In genomic region chr2:197846789-197847188, GRCh38 we compare ENCODE assay signal across 29 cellular contexts. TPM values are rescaled to one million over a fixed set of nuclear protein-coding genes. Genes with fewer than 3 reads are reported as not detected.
DNase-seq lines count a peak whose midpoint lies in the region; ATAC-seq and TF ChIP-seq lines count a peak whose summit lies in the region.
"Had no signal": no experiment of that assay in that cellular context is flagged by ENCODE, and none has a peak within 500 bp of the region (broad histone marks: within the 10 kb centered on the region; RNA-seq: fewer than 3 reads in every experiment).

No MANE protein-coding gene starts in this region.

- no peaks in the 10 kb centered on the region for H3K27me3 ChIP-seq in upper lobe of right lung
- H3K27me3 ChIP-seq: MG63, stomach had no signal

- H3K9me3 ChIP-seq in upper lobe of right lung = no peaks in the 10 kb centered on the region
- H3K9me3 ChIP-seq: A549, HAP-1, MG63, SJSA1, stomach had no signal

- H3K36me3 Mint-ChIP-seq in activated naive CD4-positive, alpha-beta T cell treated with anti-CD3 and anti-CD28 coated beads, Interleukin-2, amount 50 U/mL, for 72 hours = no peaks in the 10 kb centered on the region
- no peaks in the 10 kb centered on the region for H3K36me3 Mint-ChIP-seq in activated naive CD4-positive, alpha-beta T cell treated with anti-CD3 and anti-CD28 coated beads, Interleukin-2, amount 10 ng/mL, durations not matched to agents 7 days and 5 days
- no peaks in the 10 kb centered on the region for H3K36me3 Mint-ChIP-seq in activated T-helper 17 cell treated with anti-CD3 and anti-CD28 coated beads, Interleukin-2, amount 50 U/mL, for 72 hours (ENCODE audit: low read depth)
- H3K36me3 Mint-ChIP-seq in mesothelial cell of epicardium = no peaks in the 10 kb centered on the region
- H3K36me3 Mint-ChIP-seq: CD14-positive monocyte, IgD-negative memory B cell, naive B cell, type B pancreatic cell had no signal

- ATAC-seq in activated naive CD4-positive, alpha-beta T cell treated with anti-CD3 and anti-CD28 coated beads, Interleukin-2, amount 50 U/mL, for 72 hours = no peak
- ATAC-seq in activated T-helper 17 cell treated with anti-CD3 and anti-CD28 coated beads, Interleukin-2, amount 50 U/mL, for 72 hours (replicated peaks) = no peak
- peak; percentile 80 for ATAC-seq in upper lobe of right lung
- ATAC-seq: A549, esophagus mucosa had no signal

- no peaks in the 10 kb centered on the region for H3K36me3 ChIP-seq in upper lobe of right lung
- H3K36me3 ChIP-seq: HAP-1, MG63, SJSA1, stomach had no signal

- no peaks in the 10 kb centered on the region for H3K9me3 Mint-ChIP-seq in activated naive CD4-positive, alpha-beta T cell treated with anti-CD3 and anti-CD28 coated beads, Interleukin-2, amount 50 U/mL, for 72 hours
- H3K9me3 Mint-ChIP-seq in activated naive CD4-positive, alpha-beta T cell treated with anti-CD3 and anti-CD28 coated beads, Interleukin-2, amount 10 ng/mL, durations not matched to agents 7 days and 5 days = no peaks in the 10 kb centered on the region
- H3K9me3 Mint-ChIP-seq in activated T-helper 17 cell treated with anti-CD3 and anti-CD28 coated beads, Interleukin-2, amount 50 U/mL, for 72 hours = no peaks in the 10 kb centered on the region
- H3K9me3 Mint-ChIP-seq in mesothelial cell of epicardium = no peaks in the 10 kb centered on the region
- H3K9me3 Mint-ChIP-seq: CD14-positive monocyte, IgD-negative memory B cell, type B pancreatic cell had no signal

- no peak overlapping the region for H3K4me3 Mint-ChIP-seq in activated naive CD4-positive, alpha-beta T cell treated with anti-CD3 and anti-CD28 coated beads, Interleukin-2, amount 10 ng/mL, durations not matched to agents 7 days and 5 days
- H3K4me3 Mint-ChIP-seq in activated T-helper 17 cell treated with anti-CD3 and anti-CD28 coated beads, Interleukin-2, amount 50 U/mL, for 72 hours = no peak overlapping the region
- no peak overlapping the region for H3K4me3 Mint-ChIP-seq in mesothelial cell of epicardium
- H3K4me3 Mint-ChIP-seq: CD14-positive monocyte, IgD-negative memory B cell, naive B cell, type B pancreatic cell had no signal

- intact Hi-C loops in upper lobe of right lung (cut with DNase I) = no loop called here

- no peak for DNase-seq in activated naive CD4-positive, alpha-beta T cell treated with anti-CD3 and anti-CD28 coated beads, Interleukin-2, amount 50 U/mL, for 72 hours (ENCODE audit: low spot score in 2 of 2)
- DNase-seq in activated naive CD4-positive, alpha-beta T cell treated with anti-CD3 and anti-CD28 coated beads, Interleukin-2, amount 10 ng/mL, durations not matched to agents 7 days and 5 days = no peak
- DNase-seq in foreskin melanocyte = peak; percentile 19
- no peak for DNase-seq in upper lobe of right lung
- DNase-seq in HT-29 (ENCODE audit: low spot score) = no peak
- DNase-seq in ecto neural progenitor cell (ENCODE audit: low spot score) = no peak
- DNase-seq in mesothelial cell of epicardium (ENCODE audit: low spot score in 2 of 2, unreplicated experiment in 2 of 2) = no peak
- DNase-seq: activated CD4-positive, alpha-beta T cell treated with anti-CD3 and anti-CD28 coated beads, Interleukin-2, amount 50 U/mL, for 1 hour; amygdala; DMS 273 treated with DMSO at 0.1 percent for 48 hours; effector CD4-positive, alpha-beta T cell; GDM1; glutamatergic neuron; mesendoderm; MG63; naive B cell; NCI-H1417 treated with DMSO at 0.1 percent for 48 hours; NCI-H524 treated with DMSO at 0.1 percent for 48 hours; stimulated activated CD4-positive, alpha-beta T cell treated with anti-CD3 and anti-CD28 coated beads, Interleukin-4, amount 100 ng/mL, for 4 hours; stomach; T-helper 2 cell had no signal

- H3K27me3 Mint-ChIP-seq in activated naive CD4-positive, alpha-beta T cell treated with anti-CD3 and anti-CD28 coated beads, Interleukin-2, amount 10 ng/mL, durations not matched to agents 7 days and 5 days = no peaks in the 10 kb centered on the region
- H3K27me3 Mint-ChIP-seq in activated T-helper 17 cell treated with anti-CD3 and anti-CD28 coated beads, Interleukin-2, amount 50 U/mL, for 72 hours = no peaks in the 10 kb centered on the region
- peaks cover 46% of the 10 kb centered on the region for H3K27me3 Mint-ChIP-seq in mesothelial cell of epicardium (ENCODE audit: low read depth)

- TF ChIP-seq CTCF in upper lobe of right lung (IDR thresholded peaks at IDR 0.05) (no peak), mesothelial cell of epicardium (IDR thresholded peaks at IDR 0.05; ENCODE audit: unreplicated experiment) (no peak)

- CTCF ChIA-PET in activated naive CD4-positive, alpha-beta T cell treated with anti-CD3 and anti-CD28 coated beads, Interleukin-2, amount 10 ng/mL, durations not matched to agents 7 days and 5 days (lab: Charles Lee) = interaction anchor here (1.0 kb wide), 1 partner anchor 9 kb away, joined by 3 read pairs; no protein-coding TSS in a partner anchor

- no peaks in the 10 kb centered on the region for H3K4me1 ChIP-seq in upper lobe of right lung
- H3K4me1 ChIP-seq: A549, HAP-1, SJSA1 had no signal

- H3K27ac Mint-ChIP-seq in activated naive CD4-positive, alpha-beta T cell treated with anti-CD3 and anti-CD28 coated beads, Interleukin-2, amount 50 U/mL, for 72 hours = peak overlapping the region; percentile 31 to 96
- no peak overlapping the region for H3K27ac Mint-ChIP-seq in activated naive CD4-positive, alpha-beta T cell treated with anti-CD3 and anti-CD28 coated beads, Interleukin-2, amount 10 ng/mL, durations not matched to agents 7 days and 5 days
- peak overlapping the region; percentile 55 for H3K27ac Mint-ChIP-seq in activated T-helper 17 cell treated with anti-CD3 and anti-CD28 coated beads, Interleukin-2, amount 50 U/mL, for 72 hours
- no peak overlapping the region for H3K27ac Mint-ChIP-seq in mesothelial cell of epicardium
- H3K27ac Mint-ChIP-seq: CD14-positive monocyte, IgD-negative memory B cell, naive B cell, type B pancreatic cell had no signal

- H3K27ac ChIP-seq in upper lobe of right lung = no peak overlapping the region
- H3K27ac ChIP-seq: A549, SJSA1, stomach had no signal

- H3K4me1 Mint-ChIP-seq in activated naive CD4-positive, alpha-beta T cell treated with anti-CD3 and anti-CD28 coated beads, Interleukin-2, amount 10 ng/mL, durations not matched to agents 7 days and 5 days = peaks cover 49% of the 10 kb centered on the region
- H3K4me1 Mint-ChIP-seq in activated T-helper 17 cell treated with anti-CD3 and anti-CD28 coated beads, Interleukin-2, amount 50 U/mL, for 72 hours = peaks cover 41% of the 10 kb centered on the region
- H3K4me1 Mint-ChIP-seq in mesothelial cell of epicardium = no peaks in the 10 kb centered on the region
- H3K4me1 Mint-ChIP-seq: CD14-positive monocyte, IgD-negative memory B cell, naive B cell had no signal

- no peak overlapping the region for H3K4me3 ChIP-seq in upper lobe of right lung
- H3K4me3 ChIP-seq: A549, HAP-1, MG63, SJSA1, stomach had no signal

RNA-seq across cellular contexts. Expression of gene PLCL1, which starts 42.4 kb away (rescaled TPM):
- 1 to 10 TPM; 1.3 to 4.9 TPM for total RNA-seq in activated naive CD4-positive, alpha-beta T cell treated with anti-CD3 and anti-CD28 coated beads, Interleukin-2, amount 50 U/mL, for 72 hours
- 1 to 10 TPM in 1 of 2 donors, under 1 TPM in 1; 0.87 to 1.2 TPM for total RNA-seq in activated T-helper 17 cell treated with anti-CD3 and anti-CD28 coated beads, Interleukin-2, amount 50 U/mL, for 72 hours
- 7.7 TPM for total RNA-seq in upper lobe of right lung
- 0.08 and 0.13 TPM in 2 replicates for total RNA-seq in HT-29 (2014; rRNA removed; shearing (Covaris generic))
- total RNA-seq in mesothelial cell of epicardium = 2.0 to 2.8 TPM (median 2.7 TPM) in 3 replicates

Comparison
In these comparisons a context has a peak if more than half of its experiments do, and no peak if none do; other contexts are left out.
1. H3K27ac Mint-ChIP-seq: peak in activated naive CD4-positive, alpha-beta T cell treated with anti-CD3 and anti-CD28 coated beads, Interleukin-2, amount 50 U/mL, for 72 hours (2 of 2) and activated T-helper 17 cell treated with anti-CD3 and anti-CD28 coated beads, Interleukin-2, amount 50 U/mL, for 72 hours (single experiment); none in activated naive CD4-positive, alpha-beta T cell treated with anti-CD3 and anti-CD28 coated beads, Interleukin-2, amount 10 ng/mL, durations not matched to agents 7 days and 5 days (single experiment) and mesothelial cell of epicardium (single experiment).